Comparison of ENCODE assay signal across 8 cellular contexts in the genomic region with DNA sequence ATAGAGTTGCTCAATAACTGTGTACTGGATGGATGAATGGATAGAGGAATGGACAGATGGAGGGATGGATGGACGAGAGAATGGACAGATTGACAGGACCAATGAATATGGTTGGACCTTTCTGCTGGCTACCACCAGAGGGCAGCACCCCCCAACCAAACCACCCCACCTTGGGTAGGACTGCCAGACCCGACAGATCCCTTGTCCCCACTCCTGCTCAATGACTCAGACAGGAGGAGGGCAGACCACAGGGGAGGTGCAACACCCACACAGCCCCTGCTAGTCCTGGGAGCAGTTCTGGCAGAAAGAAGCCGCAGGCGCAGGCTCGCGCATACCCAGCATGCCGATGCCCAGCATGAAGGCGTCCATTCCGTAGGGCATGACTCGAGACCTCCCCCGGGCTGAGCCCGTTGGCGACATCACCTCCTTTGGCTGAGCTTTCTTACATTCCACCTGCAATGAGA. TPM values are rescaled to one million over a fixed set of nuclear protein-coding genes. Genes with fewer than 3 reads are reported as not detected.
DNase-seq lines count a peak whose midpoint lies in the region; ATAC-seq, FAIRE-seq and TF ChIP-seq lines count a peak whose summit lies in the region.

No MANE protein-coding gene starts in this region.

- peak; percentile 89 to 94 for ATAC-seq in activated CD4-positive, CD25-positive, alpha-beta regulatory T cell treated with anti-CD3 and anti-CD28 coated beads, Interleukin-2, amount 50 U/mL, for 24 hours
- ATAC-seq in left colon (peak; percentile 89), HG03521 (IDR thresholded peaks at IDR 0.05; ENCODE audit: unreplicated experiment) (no peak)

- TF ChIP-seq CTCF in A673 (conservative IDR thresholded peaks at IDR 0.05; ENCODE audit: low read depth, low read length), result peak; percentile 92

- no TSS peak for BruUV-seq in A673 (replicated peaks; lab: Mats Ljungman, UMichigan)

- peak overlapping the region; percentile 20 for H3K4me3 ChIP-seq in A673 (ENCODE audit: low read depth, low read length, poor library complexity, severe bottlenecking)

- peak; percentile 92 for FAIRE-seq in GM18507 (lab: Jason Lieb, UNC)

- DNase-seq in A673 (ENCODE audit: low spot score), result peak; percentile 91
- DNase-seq in GM18507 (ENCODE audit: extremely low spot score, insufficient read length, low read depth), result peak; percentile 72
- peak; percentile 64 for DNase-seq in NCI-H345 (lab: John Stamatoyannopoulos, UW)
- peak in 60 of 61 donors; percentile 4 to 87 (median 50) for DNase-seq in caudate nucleus (lab: John Stamatoyannopoulos, UW)
- DNase-seq in left colon, result peak; percentile 52 to 75
- DNase-seq in stimulated activated CD4-positive, alpha-beta T cell treated with anti-CD3 and anti-CD28 coated beads, Interleukin-2, amount 100 ng/mL, for 24 hours, result peak; percentile 83 to 84

- no peaks in the 10 kb centered on the region for H3K36me3 ChIP-seq in A673 (ENCODE audit: insufficient read depth, low read length, poor library complexity, severe bottlenecking)

- intact Hi-C loops in A673 (cut with micrococcal nuclease; ENCODE audit: unreplicated experiment), result loop anchor here (1.0 to 10.0 kb wide), 2 partner anchors 74 to 758 kb away; no protein-coding TSS in a partner anchor
- intact Hi-C loops in left colon (cut with DNase I, micrococcal nuclease), result loop anchor here (10.0 kb wide), 1 partner anchor 68 kb away; no protein-coding TSS in a partner anchor

- POLR2A ChIA-PET in A673 (lab: Charles Lee; ENCODE audit: low non-redundant PET), result no interaction called here

- no peaks in the 10 kb centered on the region for H3K27me3 ChIP-seq in A673 (replicated peaks; ENCODE audit: insufficient read depth, low read depth, low read length, poor library complexity)

- H3K27ac ChIP-seq in A673 (ENCODE audit: low read depth, low read length, poor library complexity, severe bottlenecking) (no peak overlapping the region), caudate nucleus (ENCODE audit: low read depth, low read length) (peak overlapping the region; percentile 19)

- H3K4me1 ChIP-seq in A673 (ENCODE audit: insufficient read depth, low read length, poor library complexity, severe bottlenecking), result peaks cover 5% of the 10 kb centered on the region

- CTCF ChIA-PET in A673 (lab: Charles Lee), result interaction anchor here (0.7 kb wide), 1 partner anchor 78 kb away, joined by 4 read pairs; no protein-coding TSS in a partner anchor

- H3K9me3 ChIP-seq in A673 (ENCODE audit: low read depth, low read length, poor library complexity, severe bottlenecking), result no peaks in the 10 kb centered on the region

RNA-seq across cellular contexts. Expression of a gene that starts 12.4 kb away (rescaled TPM):
- 3.6 and 8.8 TPM in 2 replicates for total RNA-seq in A673 (2021)
- total RNA-seq in left colon, result 1 to 10 TPM; 3.4 to 7.4 TPM

RNA-seq across cellular contexts. Expression of a gene that starts 29.0 kb away (rescaled TPM):
- total RNA-seq in A673 (2021) (not detected in 2 replicates), left colon (not detected)

RNA-seq across cellular contexts. Expression of a gene that starts 54.5 kb away (rescaled TPM):
- total RNA-seq in A673 (2021), result 3.7 and 4.8 TPM in 2 replicates
- total RNA-seq in left colon, result 1 to 10 TPM; 1.2 to 1.3 TPM
